ENCODE assay signal across 1 cellular context in genomic region chr1:7893529-7894180, GRCh38.
TF ChIP-seq lines count a peak whose summit lies in the region.

No MANE protein-coding gene starts in this region.

TF ChIP-seq in GM23338, 12 proteins besides CTCF, POLR2A, EP300 and RAD21 (continued from another document):
- TF ChIP-seq ZNF462 (CRISPR knock-in tag; IDR thresholded peaks at IDR 0.05): no peak
- no peak for TF ChIP-seq EZH2phosphoT487 (IDR thresholded peaks at IDR 0.05; ENCODE audit: unreplicated experiment)
- TF ChIP-seq JUNB (IDR thresholded peaks at IDR 0.05; ENCODE audit: unreplicated experiment): no peak
- TF ChIP-seq ETS1 (IDR thresholded peaks at IDR 0.05): no peak
- TF ChIP-seq CREB1 (CRISPR knock-in tag; IDR thresholded peaks at IDR 0.05; ENCODE audit: low read depth): no peak
- no peak for TF ChIP-seq REST (IDR thresholded peaks at IDR 0.05; ENCODE audit: unreplicated experiment)
- no peak for TF ChIP-seq ZNF331 (CRISPR knock-in tag; IDR thresholded peaks at IDR 0.05; ENCODE audit: low read depth)
- no peak for TF ChIP-seq EZH2 (IDR thresholded peaks at IDR 0.05; ENCODE audit: low read depth, unreplicated experiment)
TF ChIP-seq in GM23338: peak in this region for 0.
